21 cellular contexts compared by ENCODE assay signal in the genomic region with DNA sequence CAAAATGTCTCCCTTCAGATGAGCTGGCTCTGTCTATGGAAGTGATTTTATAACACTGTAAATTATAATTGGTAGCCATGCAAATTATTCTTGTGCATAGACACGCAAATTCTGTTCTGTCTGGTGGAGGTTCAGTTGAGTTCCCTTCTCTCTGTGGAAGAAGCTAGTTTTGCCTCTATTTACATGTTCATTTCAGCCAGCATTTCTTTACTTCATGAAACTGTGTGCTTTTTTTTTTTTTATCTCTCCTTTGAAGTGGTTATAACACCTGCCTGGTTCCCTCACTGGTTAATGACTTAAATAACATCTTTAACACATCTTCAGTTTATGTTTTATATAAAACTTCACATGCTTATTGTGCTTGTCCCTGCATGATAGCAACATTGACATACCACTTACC.
DNase-seq lines count a peak whose midpoint lies in the region; ATAC-seq and TF ChIP-seq lines count a peak whose summit lies in the region.
"Had no signal": no experiment of that assay in that cellular context is flagged by ENCODE, and none has a peak within 500 bp of the region (broad histone marks: within the 10 kb centered on the region; RNA-seq: fewer than 3 reads in every experiment).

No MANE protein-coding gene starts in this region.

- ATAC-seq in GM21576 (IDR thresholded peaks at IDR 0.05; ENCODE audit: unreplicated experiment), result no peak
- ATAC-seq: GM12878 had no signal

- H3K36me3 ChIP-seq in osteoblast (ENCODE audit: insufficient read depth, low read length) (no peaks in the 10 kb centered on the region), brain microvascular endothelial cell (replicated peaks) (no peaks in the 10 kb centered on the region)
- H3K36me3 ChIP-seq: BE2C, BLaER1 had no signal

- no peak overlapping the region for H3K4me3 ChIP-seq in Jurkat, Clone E6-1 (ENCODE audit: low read length)
- H3K4me3 ChIP-seq in osteoblast (ENCODE audit: insufficient read depth, low read length) (no peak overlapping the region), brain microvascular endothelial cell (ENCODE audit: low read depth, low read length) (no peak overlapping the region)
- H3K4me3 ChIP-seq: BLaER1, GM12878 had no signal

- no peaks in the 10 kb centered on the region for H3K27me3 ChIP-seq in osteoblast (ENCODE audit: insufficient read depth, low read length)
- no peaks in the 10 kb centered on the region for H3K27me3 ChIP-seq in brain microvascular endothelial cell (replicated peaks)
- H3K27me3 ChIP-seq: BLaER1 had no signal

- in situ Hi-C loops in brain microvascular endothelial cell (cut with HindIII; ENCODE audit: low pct_ligation_motif_present, low sequenced_read_pairs), result no loop called here

- no peak overlapping the region for H3K4me2 ChIP-seq in osteoblast (ENCODE audit: insufficient read depth, low read length)
- H3K4me2 ChIP-seq: BLaER1 had no signal

- no peak overlapping the region for H2AFZ ChIP-seq in osteoblast (ENCODE audit: low read length)

- no peaks in the 10 kb centered on the region for H3K4me1 ChIP-seq in osteoblast (ENCODE audit: insufficient read depth, low read length)
- H3K4me1 ChIP-seq: BE2C, BLaER1 had no signal

- no peaks in the 10 kb centered on the region for H3K9me3 ChIP-seq in osteoblast (ENCODE audit: low read depth, low read length)
- H3K9me3 ChIP-seq: BE2C, BLaER1 had no signal

- DNase-seq in Jurkat, Clone E6-1 (ENCODE audit: low read depth, low spot score), result peak; percentile 42
- DNase-seq in NCI-H526 (lab: John Stamatoyannopoulos, UW) (peak; percentile 11 to 26), osteoblast (ENCODE audit: insufficient read length, low spot score, missing footprints) (peak; percentile 3), dermis blood vessel endothelial cell (no peak), brain microvascular endothelial cell (no peak)
- DNase-seq: 8988T; ACHN; BE2C; C1 segment of cervical spinal cord; CD4-positive, alpha-beta memory T cell; CD4-positive, CD25-positive, alpha-beta regulatory T cell; CD8-positive, alpha-beta memory T cell; COR-L47; DMS 273 treated with DMSO at 0.1 percent for 48 hours; DMS153; DMS53; DMS79; GF-D8 had no signal

- H3K79me2 ChIP-seq in osteoblast (ENCODE audit: insufficient read depth, low read length), result no peaks in the 10 kb centered on the region

- no peak overlapping the region for H3K27ac ChIP-seq in osteoblast (ENCODE audit: low read depth, low read length)
- no peak overlapping the region for H3K27ac ChIP-seq in brain microvascular endothelial cell
- H3K27ac ChIP-seq: BLaER1 had no signal

- TF ChIP-seq CTCF in osteoblast (IDR thresholded peaks at IDR 0.05; ENCODE audit: extremely low read depth, low read depth, low read length), result no peak
- no peak for TF ChIP-seq CTCF in brain microvascular endothelial cell (IDR thresholded peaks at IDR 0.05; ENCODE audit: low read depth, low read length, missing control alignments)

- H4K20me1 ChIP-seq in osteoblast (ENCODE audit: insufficient read depth, low read length), result no peaks in the 10 kb centered on the region
- H4K20me1 ChIP-seq: BLaER1 had no signal

Comparison
In these comparisons a context has a peak if more than half of its experiments do, and no peak if none do; other contexts are left out.
1. DNase-seq: peak in Jurkat, Clone E6-1 (single experiment), NCI-H526 (2 of 2) and osteoblast (single experiment); none in dermis blood vessel endothelial cell (single experiment) and brain microvascular endothelial cell (single experiment).